ENCODE assay signal across 1 cellular context in genomic region chr16:31032736-31033708, GRCh38.
A peak's percentile ranks its signal among the peaks of the same experiment; 100 is the strongest.
TF ChIP-seq lines count a peak whose summit lies in the region.

Gene STX4, plus strand, starts transcription at chr16:31033558. Its CDS starts 248 bp downstream, at chr16:31033806.

TF ChIP-seq in HepG2, 621 proteins besides CTCF, POLR2A, EP300 and RAD21 (continued from another document and continues in another):
- TF ChIP-seq, protein P1, sequence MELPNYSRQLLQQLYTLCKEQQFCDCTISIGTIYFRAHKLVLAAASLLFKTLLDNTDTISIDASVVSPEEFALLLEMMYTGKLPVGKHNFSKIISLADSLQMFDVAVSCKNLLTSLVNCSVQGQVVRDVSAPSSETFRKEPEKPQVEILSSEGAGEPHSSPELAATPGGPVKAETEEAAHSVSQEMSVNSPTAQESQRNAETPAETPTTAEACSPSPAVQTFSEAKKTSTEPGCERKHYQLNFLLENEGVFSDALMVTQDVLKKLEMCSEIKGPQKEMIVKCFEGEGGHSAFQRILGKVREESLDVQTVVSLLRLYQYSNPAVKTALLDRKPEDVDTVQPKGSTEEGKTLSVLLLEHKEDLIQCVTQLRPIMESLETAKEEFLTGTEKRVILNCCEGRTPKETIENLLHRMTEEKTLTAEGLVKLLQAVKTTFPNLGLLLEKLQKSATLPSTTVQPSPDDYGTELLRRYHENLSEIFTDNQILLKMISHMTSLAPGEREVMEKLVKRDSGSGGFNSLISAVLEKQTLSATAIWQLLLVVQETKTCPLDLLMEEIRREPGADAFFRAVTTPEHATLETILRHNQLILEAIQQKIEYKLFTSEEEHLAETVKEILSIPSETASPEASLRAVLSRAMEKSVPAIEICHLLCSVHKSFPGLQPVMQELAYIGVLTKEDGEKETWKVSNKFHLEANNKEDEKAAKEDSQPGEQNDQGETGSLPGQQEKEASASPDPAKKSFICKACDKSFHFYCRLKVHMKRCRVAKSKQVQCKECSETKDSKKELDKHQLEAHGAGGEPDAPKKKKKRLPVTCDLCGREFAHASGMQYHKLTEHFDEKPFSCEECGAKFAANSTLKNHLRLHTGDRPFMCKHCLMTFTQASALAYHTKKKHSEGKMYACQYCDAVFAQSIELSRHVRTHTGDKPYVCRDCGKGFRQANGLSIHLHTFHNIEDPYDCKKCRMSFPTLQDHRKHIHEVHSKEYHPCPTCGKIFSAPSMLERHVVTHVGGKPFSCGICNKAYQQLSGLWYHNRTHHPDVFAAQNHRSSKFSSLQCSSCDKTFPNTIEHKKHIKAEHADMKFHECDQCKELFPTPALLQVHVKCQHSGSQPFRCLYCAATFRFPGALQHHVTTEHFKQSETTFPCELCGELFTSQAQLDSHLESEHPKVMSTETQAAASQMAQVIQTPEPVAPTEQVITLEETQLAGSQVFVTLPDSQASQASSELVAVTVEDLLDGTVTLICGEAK (IDR thresholded peaks at IDR 0.05), result peak; percentile 93
- TF ChIP-seq, protein P1 (CRISPR knock-in tag; IDR thresholded peaks at IDR 0.05), result peak; percentile 71; the same call in 1 of the 2 replicates
- TF ChIP-seq NONO (IDR thresholded peaks at IDR 0.05), result no peak
- TF ChIP-seq NONO (CRISPR knock-in tag; conservative IDR thresholded peaks at IDR 0.05), result peak; percentile 77; the same call in 1 of the 2 replicates
- TF ChIP-seq ZNF580 (CRISPR knock-in tag; IDR thresholded peaks at IDR 0.05; ENCODE audit: borderline replicate concordance, low read depth), result peak; percentile 61; the same call in 1 of the 2 replicates
- TF ChIP-seq, protein P2, sequence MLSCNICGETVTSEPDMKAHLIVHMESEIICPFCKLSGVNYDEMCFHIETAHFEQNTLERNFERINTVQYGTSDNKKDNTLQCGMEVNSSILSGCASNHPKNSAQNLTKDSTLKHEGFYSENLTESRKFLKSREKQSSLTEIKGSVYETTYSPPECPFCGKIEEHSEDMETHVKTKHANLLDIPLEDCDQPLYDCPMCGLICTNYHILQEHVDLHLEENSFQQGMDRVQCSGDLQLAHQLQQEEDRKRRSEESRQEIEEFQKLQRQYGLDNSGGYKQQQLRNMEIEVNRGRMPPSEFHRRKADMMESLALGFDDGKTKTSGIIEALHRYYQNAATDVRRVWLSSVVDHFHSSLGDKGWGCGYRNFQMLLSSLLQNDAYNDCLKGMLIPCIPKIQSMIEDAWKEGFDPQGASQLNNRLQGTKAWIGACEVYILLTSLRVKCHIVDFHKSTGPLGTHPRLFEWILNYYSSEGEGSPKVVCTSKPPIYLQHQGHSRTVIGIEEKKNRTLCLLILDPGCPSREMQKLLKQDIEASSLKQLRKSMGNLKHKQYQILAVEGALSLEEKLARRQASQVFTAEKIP (CRISPR knock-in tag; IDR thresholded peaks at IDR 0.05; ENCODE audit: borderline replicate concordance), result no peak
- TF ChIP-seq ZNF501 (CRISPR knock-in tag; IDR thresholded peaks at IDR 0.05), result peak; percentile 92
- 0 out of 2 replicates have a peak, but pooled peaks have one; percentile 80 for TF ChIP-seq TOPORS (CRISPR knock-in tag; IDR thresholded peaks at IDR 0.05)
- TF ChIP-seq ZNF431 (CRISPR knock-in tag; IDR thresholded peaks at IDR 0.05; ENCODE audit: borderline replicate concordance, low read depth), result peak; percentile 23; the same call in 1 of the 2 replicates
- TF ChIP-seq ZNF792 (CRISPR knock-in tag; IDR thresholded peaks at IDR 0.05), result no peak; the same call in 1 of the 2 replicates
- peak; percentile 97 for TF ChIP-seq SRF (IDR thresholded peaks at IDR 0.05; ENCODE audit: low read depth, low read length)
- TF ChIP-seq, protein P3, sequence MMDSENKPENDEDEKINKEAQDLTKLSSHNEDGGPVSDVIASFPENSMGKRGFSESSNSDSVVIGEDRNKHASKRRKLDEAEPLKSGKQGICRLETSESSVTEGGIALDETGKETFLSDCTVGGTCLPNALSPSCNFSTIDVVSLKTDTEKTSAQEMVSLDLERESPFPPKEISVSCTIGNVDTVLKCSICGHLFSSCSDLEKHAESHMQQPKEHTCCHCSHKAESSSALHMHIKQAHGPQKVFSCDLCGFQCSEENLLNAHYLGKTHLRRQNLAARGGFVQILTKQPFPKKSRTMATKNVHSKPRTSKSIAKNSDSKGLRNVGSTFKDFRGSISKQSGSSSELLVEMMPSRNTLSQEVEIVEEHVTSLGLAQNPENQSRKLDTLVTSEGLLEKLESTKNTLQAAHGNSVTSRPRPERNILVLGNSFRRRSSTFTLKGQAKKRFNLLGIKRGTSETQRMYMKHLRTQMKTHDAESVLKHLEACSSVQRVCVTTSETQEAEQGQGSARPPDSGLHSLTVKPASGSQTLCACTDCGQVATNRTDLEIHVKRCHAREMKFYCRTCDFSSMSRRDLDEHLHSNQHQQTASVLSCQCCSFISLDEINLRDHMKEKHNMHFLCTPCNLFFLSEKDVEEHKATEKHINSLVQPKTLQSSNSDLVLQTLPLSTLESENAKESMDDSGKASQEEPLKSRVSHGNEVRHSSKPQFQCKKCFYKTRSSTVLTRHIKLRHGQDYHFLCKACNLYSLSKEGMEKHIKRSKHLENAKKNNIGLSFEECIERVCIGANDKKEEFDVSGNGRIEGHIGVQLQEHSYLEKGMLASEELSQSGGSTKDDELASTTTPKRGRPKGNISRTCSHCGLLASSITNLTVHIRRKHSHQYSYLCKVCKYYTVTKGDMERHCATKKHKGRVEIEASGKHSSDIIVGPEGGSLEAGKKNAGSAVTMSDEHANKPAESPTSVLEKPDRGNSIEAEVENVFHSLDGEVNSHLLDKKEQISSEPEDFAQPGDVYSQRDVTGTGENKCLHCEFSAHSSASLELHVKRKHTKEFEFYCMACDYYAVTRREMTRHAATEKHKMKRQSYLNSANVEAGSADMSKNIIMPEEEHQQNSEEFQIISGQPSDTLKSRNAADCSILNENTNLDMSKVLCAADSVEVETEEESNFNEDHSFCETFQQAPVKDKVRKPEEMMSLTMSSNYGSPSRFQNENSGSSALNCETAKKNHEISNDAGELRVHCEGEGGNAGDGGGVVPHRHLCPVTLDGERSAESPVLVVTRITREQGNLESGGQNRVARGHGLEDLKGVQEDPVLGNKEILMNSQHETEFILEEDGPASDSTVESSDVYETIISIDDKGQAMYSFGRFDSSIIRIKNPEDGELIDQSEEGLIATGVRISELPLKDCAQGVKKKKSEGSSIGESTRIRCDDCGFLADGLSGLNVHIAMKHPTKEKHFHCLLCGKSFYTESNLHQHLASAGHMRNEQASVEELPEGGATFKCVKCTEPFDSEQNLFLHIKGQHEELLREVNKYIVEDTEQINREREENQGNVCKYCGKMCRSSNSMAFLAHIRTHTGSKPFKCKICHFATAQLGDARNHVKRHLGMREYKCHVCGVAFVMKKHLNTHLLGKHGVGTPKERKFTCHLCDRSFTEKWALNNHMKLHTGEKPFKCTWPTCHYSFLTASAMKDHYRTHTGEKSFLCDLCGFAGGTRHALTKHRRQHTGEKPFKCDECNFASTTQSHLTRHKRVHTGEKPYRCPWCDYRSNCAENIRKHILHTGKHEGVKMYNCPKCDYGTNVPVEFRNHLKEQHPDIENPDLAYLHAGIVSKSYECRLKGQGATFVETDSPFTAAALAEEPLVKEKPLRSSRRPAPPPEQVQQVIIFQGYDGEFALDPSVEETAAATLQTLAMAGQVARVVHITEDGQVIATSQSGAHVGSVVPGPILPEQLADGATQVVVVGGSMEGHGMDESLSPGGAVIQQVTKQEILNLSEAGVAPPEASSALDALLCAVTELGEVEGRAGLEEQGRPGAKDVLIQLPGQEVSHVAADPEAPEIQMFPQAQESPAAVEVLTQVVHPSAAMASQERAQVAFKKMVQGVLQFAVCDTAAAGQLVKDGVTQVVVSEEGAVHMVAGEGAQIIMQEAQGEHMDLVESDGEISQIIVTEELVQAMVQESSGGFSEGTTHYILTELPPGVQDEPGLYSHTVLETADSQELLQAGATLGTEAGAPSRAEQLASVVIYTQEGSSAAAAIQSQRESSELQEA (CRISPR knock-in tag; IDR thresholded peaks at IDR 0.05; ENCODE audit: not compliant biosample characterization), result peak; percentile 81
- peak; percentile 98 for TF ChIP-seq ZMYM2 (CRISPR knock-in tag; IDR thresholded peaks at IDR 0.05)
- no peak for TF ChIP-seq NFE2L1 (CRISPR knock-in tag; IDR thresholded peaks at IDR 0.05; ENCODE audit: borderline replicate concordance)
- no peak; the same call in 1 of the 2 replicates for TF ChIP-seq RBAK (CRISPR knock-in tag; IDR thresholded peaks at IDR 0.05)
- peak; percentile 87; the same call in 1 of the 2 replicates for TF ChIP-seq MYC (CRISPR knock-in tag; IDR thresholded peaks at IDR 0.05; ENCODE audit: borderline replicate concordance)
- TF ChIP-seq STAT6 (CRISPR knock-in tag; IDR thresholded peaks at IDR 0.05; ENCODE audit: borderline replicate concordance), result peak; percentile 9; the same call in 1 of the 2 replicates
- peak; percentile 89; the same call in 1 of the 2 replicates for TF ChIP-seq ZFP36L1 (CRISPR knock-in tag; IDR thresholded peaks at IDR 0.05)
- peak; percentile 97 for TF ChIP-seq ATF1 (CRISPR knock-in tag; IDR thresholded peaks at IDR 0.05)
- peak; percentile 60; the same call in 1 of the 2 replicates for TF ChIP-seq IKZF5 (CRISPR knock-in tag; IDR thresholded peaks at IDR 0.05)
- no peak for TF ChIP-seq REST (IDR thresholded peaks at IDR 0.05; ENCODE audit: borderline replicate concordance in 1 of 2, low read depth in 1 of 2, low read length in 2 of 2)
